Comparison of ENCODE assay signal across 14 cellular contexts in genomic region chr17:17926036-17926435, GRCh38. TPM values are rescaled to one million over a fixed set of nuclear protein-coding genes. Genes with fewer than 3 reads are reported as not detected.
DNase-seq lines count a peak whose midpoint lies in the region; ATAC-seq, FAIRE-seq and TF ChIP-seq lines count a peak whose summit lies in the region.
"Had no signal": no experiment of that assay in that cellular context is flagged by ENCODE, and none has a peak within 500 bp of the region (broad histone marks: within the 10 kb centered on the region; RNA-seq: fewer than 3 reads in every experiment).

No MANE protein-coding gene starts in this region.

- peak overlapping the region; percentile 90 for H3K27ac Mint-ChIP-seq in mesothelial cell of epicardium
- H3K27ac Mint-ChIP-seq: IgD-negative memory B cell had no signal

- H3K79me2 ChIP-seq in KMS-11 (ENCODE audit: insufficient read depth, low read depth), result no peaks in the 10 kb centered on the region
- H3K79me2 ChIP-seq in K562 (ENCODE audit: control insufficient read depth, insufficient read depth, low read length), result no peaks in the 10 kb centered on the region

- H3K4me1 ChIP-seq in KMS-11 (ENCODE audit: low read depth, poor library complexity, severe bottlenecking) (peaks cover 41% of the 10 kb centered on the region), K562 (replicated peaks in 1 of 2; ENCODE audit: control insufficient read depth in 2 of 2, insufficient read depth in 2 of 2, low read length in 2 of 2) (peaks cover 14 to 27% of the 10 kb centered on the region in 2 experiments; a peak in 4 of 5 replicates), thyroid gland (peaks cover 86 to 94% of the 10 kb centered on the region in 2 donors)

- 0 out of 2 replicates have a peak overlapping the region, but pooled peaks have one; percentile 24 for H3K4me2 ChIP-seq in KMS-11
- no peak overlapping the region for H3K4me2 ChIP-seq in K562 (ENCODE audit: insufficient read depth, low read length)

- H3K27me3 Mint-ChIP-seq in mesothelial cell of epicardium (ENCODE audit: low read depth), result no peaks in the 10 kb centered on the region
- H3K27me3 Mint-ChIP-seq: IgD-negative memory B cell had no signal

- no peak for TF ChIP-seq RAD21 in K562 (CRISPR knock-in tag; conservative IDR thresholded peaks at IDR 0.05 in 1 of 2, IDR thresholded peaks at IDR 0.05 in 1 of 2)

- POLR2A ChIA-PET in K562 (lab: Yijun Ruan, JAX), result interaction anchor here (0.7 to 1.0 kb wide), 2 partner anchors 9 to 15 kb away, joined by 3 read pairs; no protein-coding TSS in a partner anchor

- TF ChIP-seq CTCF in KMS-11 (conservative IDR thresholded peaks at IDR 0.05; ENCODE audit: low read depth, low read length) (no peak), K562 (IDR thresholded peaks at IDR 0.05 in 2 of 3, conservative IDR thresholded peaks at IDR 0.05 in 1 of 3; ENCODE audit: insufficient read depth in 2 of 3, low read depth in 1 of 3, low read length in 3 of 3) (no peak), mesothelial cell of epicardium (IDR thresholded peaks at IDR 0.05; ENCODE audit: unreplicated experiment) (no peak), thyroid gland (IDR thresholded peaks at IDR 0.05) (no peak)

- TF ChIP-seq POLR2A in K562 (conservative IDR thresholded peaks at IDR 0.05) (no peak), thyroid gland (IDR thresholded peaks at IDR 0.05) (no peak)

- DNase-seq in K562 (ENCODE audit: extremely low read depth in 1 of 4, low spot score in 3 of 4), result no peak
- DNase-seq in mesothelial cell of epicardium (ENCODE audit: low spot score in 2 of 2, unreplicated experiment in 2 of 2), result no peak
- no peak for DNase-seq in thyroid gland
- no peak for DNase-seq in SIG-M5 (lab: John Stamatoyannopoulos, UW)
- no peak for DNase-seq in cerebellum (ENCODE audit: low spot score)
- DNase-seq: COR-L47, DMS153, NCI-H187, NCI-H526 treated with DMSO at 0.1 percent for 48 hours had no signal

- H3K9ac ChIP-seq in KMS-11 (no peak overlapping the region), K562 (ENCODE audit: insufficient read depth in 1 of 2, low read depth in 2 of 2, low read length in 2 of 2) (no peak overlapping the region)

- TF ChIP-seq EP300 in K562 (IDR thresholded peaks at IDR 0.05; ENCODE audit: low read length), result no peak

- H2AFZ ChIP-seq in KMS-11 (ENCODE audit: low read depth), result no peak overlapping the region
- H2AFZ ChIP-seq in K562 (ENCODE audit: low read depth, low read length), result no peak overlapping the region

- H3K36me3 Mint-ChIP-seq in mesothelial cell of epicardium, result no peaks in the 10 kb centered on the region

- ATAC-seq in K562 (no peak), GM21515 (IDR thresholded peaks at IDR 0.05; ENCODE audit: unreplicated experiment) (no peak)

- H3K9me3 Mint-ChIP-seq in mesothelial cell of epicardium, result no peaks in the 10 kb centered on the region
- H3K9me3 Mint-ChIP-seq: IgD-negative memory B cell had no signal

- in situ Hi-C loops in K562 (cut with MboI), result no loop called here

- WGBS in K562 (ENCODE audit: insufficient coverage, low coverage, missing lambda C conversion rate), result 81% methylated on average over 4 of the region's 4 CpGs
- WGBS in thyroid gland, 2 donors, result 65 to 68% methylated on average over 4 of the region's 4 CpGs

- no peak overlapping the region for H3K4me3 Mint-ChIP-seq in mesothelial cell of epicardium
- H3K4me3 Mint-ChIP-seq: IgD-negative memory B cell had no signal

- H3K4me3 ChIP-seq in KMS-11 (IDR thresholded peaks at IDR 0.05; ENCODE audit: insufficient read depth, low read depth, low read length) (no peak overlapping the region), K562 (no peak overlapping the region), thyroid gland (replicated peaks in 1 of 3) (no peak overlapping the region)
- H3K4me3 ChIP-seq: HAP-1 had no signal

- no peaks in the 10 kb centered on the region for H3K27me3 ChIP-seq in KMS-11 (ENCODE audit: insufficient read depth, low read depth)
- no peaks in the 10 kb centered on the region for H3K27me3 ChIP-seq in K562 (ENCODE audit: control insufficient read depth in 2 of 2, insufficient read depth in 2 of 2, low read length in 2 of 2)
- no peaks in the 10 kb centered on the region for H3K27me3 ChIP-seq in thyroid gland

- no peak for FAIRE-seq in K562 (lab: Jason Lieb, UNC)

- intact Hi-C loops in K562 (cut with micrococcal nuclease) (no loop called here), thyroid gland (cut with DNase I) (loop anchor here (10.0 kb wide), 1 partner anchor 221 kb away; no protein-coding TSS in a partner anchor)

- CTCF ChIA-PET in K562 (lab: Yijun Ruan, JAX; ENCODE audit: low intra/inter-chr PET ratio), result no interaction called here

- H3K9me3 ChIP-seq in K562 (replicated peaks; ENCODE audit: control insufficient read depth, insufficient read depth, low read depth, low read length) (no peaks in the 10 kb centered on the region), thyroid gland (no peaks in the 10 kb centered on the region)
- H3K9me3 ChIP-seq: HAP-1 had no signal

- BruUV-seq in K562 (replicated peaks; lab: Mats Ljungman, UMichigan), result no TSS peak

- no peaks in the 10 kb centered on the region for H3K9me1 ChIP-seq in K562 (ENCODE audit: control insufficient read depth, insufficient read depth, low read length)

- H3K36me3 ChIP-seq in KMS-11 (ENCODE audit: insufficient read depth) (no peaks in the 10 kb centered on the region), K562 (ENCODE audit: control insufficient read depth, insufficient read depth, low read length) (no peaks in the 10 kb centered on the region), thyroid gland (no peaks in the 10 kb centered on the region)
- H3K36me3 ChIP-seq: HAP-1 had no signal

- no peaks in the 10 kb centered on the region for H4K20me1 ChIP-seq in KMS-11 (ENCODE audit: insufficient read depth)
- H4K20me1 ChIP-seq in K562 (replicated peaks; ENCODE audit: control insufficient read depth, insufficient read depth, low read length), result no peaks in the 10 kb centered on the region; the same call in 1 of the 2 replicates

- H3K27ac ChIP-seq in KMS-11, result no peak overlapping the region
- no peak overlapping the region for H3K27ac ChIP-seq in K562 (ENCODE audit: extremely low read depth, low read depth, low read length)
- peak overlapping the region; percentile 68 to 89 (median 85) for H3K27ac ChIP-seq in thyroid gland
- H3K27ac ChIP-seq: RWPE1 had no signal

- peaks cover 79% of the 10 kb centered on the region for H3K4me1 Mint-ChIP-seq in mesothelial cell of epicardium

TF ChIP-seq in K562, 482 proteins besides CTCF, POLR2A, EP300 and RAD21 (continues in another document):
- no peak for TF ChIP-seq ETS2 (tag; IDR thresholded peaks at IDR 0.05; ENCODE audit: borderline replicate concordance, poor library complexity, severe bottlenecking)

RNA-seq across cellular contexts. Expression of gene TOM1L2, which starts 46.2 kb away (rescaled TPM):
- total RNA-seq in K562 (2011; cell fraction: chromatin; rRNA removed; ENCODE audit: low replicate concordance), result 26.4 and 33.5 TPM in 2 replicates
- total RNA-seq in K562 (2011; cell fraction: nucleolus; rRNA removed), result 13.0 and 15.5 TPM in 2 replicates
- total RNA-seq in K562 (2011; cell fraction: nucleoplasm; rRNA removed), result 17.5 and 22.1 TPM in 2 replicates
- total RNA-seq in K562 (2014; rRNA removed), result 2.0 and 3.1 TPM in 2 replicates
- total RNA-seq in K562 (2014; rRNA removed; fragmentation: Illumina TruSeq; extraction: Trizol), result 1.8 and 2.5 TPM in 2 replicates
- 2.5 and 3.2 TPM in 2 replicates for total RNA-seq in K562 (2015; rRNA removed; fragmentation: Illumina TruSeq; extraction: Trizol)
- 4.8 and 6.0 TPM in 2 replicates for total RNA-seq in K562 (2021)
- polyA plus RNA-seq in K562 (2011; rRNA removed), result 3.7 and 5.7 TPM in 2 replicates
- 3.4 and 4.4 TPM in 2 replicates for polyA plus RNA-seq in K562 (2011; cell fraction: cytosol; rRNA removed)
- 9.0 and 14.2 TPM in 2 replicates for polyA plus RNA-seq in K562 (2011; cell fraction: nucleus; rRNA removed)
- 4.5 and 5.8 TPM in 2 replicates for polyA plus RNA-seq in K562 (2012)
- 3.8 and 4.4 TPM in 2 replicates for polyA plus RNA-seq in K562 (2014; fragmentation: Illumina TruSeq; extraction: Trizol)
- under 1 TPM; 0.07 to 0.42 TPM for polyA plus RNA-seq in K562 (2014; fragmentation: Nextera tagmentation; extraction: Ambion mirVana)
- polyA plus RNA-seq in K562 (2014; rRNA removed), result 2.3 and 4.4 TPM in 2 replicates
- 6.1 and 6.7 TPM in 2 replicates for polyA minus RNA-seq in K562 (2011; rRNA and poly(A)+ RNA removed)
- 2.1 and 6.0 TPM in 2 replicates for polyA minus RNA-seq in K562 (2011; cell fraction: cytosol; rRNA and poly(A)+ RNA removed)
- polyA minus RNA-seq in K562 (2011; cell fraction: nucleus; rRNA and poly(A)+ RNA removed), result 6.7 and 7.8 TPM in 2 replicates
- total RNA-seq in mesothelial cell of epicardium, result 122 to 126 TPM (median 123 TPM) in 3 replicates
- 100 to 1,000 TPM; 138 to 881 (median 257) TPM for total RNA-seq in thyroid gland
- total RNA-seq in cerebellum, result 39.2 TPM

RNA-seq across cellular contexts. Expression of gene DRC3, which starts 46.6 kb away (rescaled TPM):
- 1.1 and 1.3 TPM in 2 replicates for total RNA-seq in K562 (2011; cell fraction: chromatin; rRNA removed; ENCODE audit: low replicate concordance)
- 0.83 and 1.1 TPM in 2 replicates for total RNA-seq in K562 (2011; cell fraction: nucleolus; rRNA removed)
- 0.88 and 1.8 TPM in 2 replicates for total RNA-seq in K562 (2011; cell fraction: nucleoplasm; rRNA removed)
- total RNA-seq in K562 (2014; rRNA removed) (0.65 TPM in 1 of 2 replicates, not detected in the other), K562 (2014; rRNA removed; fragmentation: Illumina TruSeq; extraction: Trizol) (0.54 TPM in 1 of 2 replicates, not detected in the other), K562 (2015; rRNA removed; fragmentation: Illumina TruSeq; extraction: Trizol) (0.23 TPM in 1 of 2 replicates, not detected in the other), K562 (2021) (0.13 TPM in 1 of 2 replicates, not detected in the other), mesothelial cell of epicardium (2.9 to 3.2 TPM (median 3.2 TPM) in 3 replicates), thyroid gland (10 to 100 TPM; 18.5 to 28.7 (median 23.4) TPM), cerebellum (4.3 TPM)
- polyA plus RNA-seq in K562 (2011; rRNA removed) (0.03 and 0.10 TPM in 2 replicates), K562 (2014; fragmentation: Illumina TruSeq; extraction: Trizol) (0.40 and 0.49 TPM in 2 replicates), K562 (2014; fragmentation: Nextera tagmentation; extraction: Ambion mirVana) (under 1 TPM; 0.13 to 0.46 TPM), K562 (2014; rRNA removed) (0.16 and 0.84 TPM in 2 replicates)
- 0.01 and 0.03 TPM in 2 replicates for polyA plus RNA-seq in K562 (2011; cell fraction: cytosol; rRNA removed)
- polyA plus RNA-seq in K562 (2011; cell fraction: nucleus; rRNA removed), result 0.24 and 0.85 TPM in 2 replicates
- 0.79 and 0.94 TPM in 2 replicates for polyA plus RNA-seq in K562 (2012)
- 0.15 and 0.21 TPM in 2 replicates for polyA minus RNA-seq in K562 (2011; rRNA and poly(A)+ RNA removed)
- polyA minus RNA-seq in K562 (2011; cell fraction: cytosol; rRNA and poly(A)+ RNA removed), result not detected in 2 replicates
- polyA minus RNA-seq in K562 (2011; cell fraction: nucleus; rRNA and poly(A)+ RNA removed), result 0.22 and 0.27 TPM in 2 replicates

Comparison
In these comparisons a context has a peak if more than half of its experiments do, and no peak if none do; other contexts are left out.
1. H3K27ac ChIP-seq: peak in thyroid gland (3 of 3); none in KMS-11 (single experiment) and K562 (single experiment).